In genomic region chr14:27862684-27863083, GRCh38 we compare ENCODE assay signal across 23 cellular contexts.
DNase-seq lines count a peak whose midpoint lies in the region; ATAC-seq, FAIRE-seq and TF ChIP-seq lines count a peak whose summit lies in the region.
"Had no signal": no experiment of that assay in that cellular context is flagged by ENCODE, and none has a peak within 500 bp of the region (broad histone marks: within the 10 kb centered on the region; RNA-seq: fewer than 3 reads in every experiment).

No MANE protein-coding gene starts in this region.

- TF ChIP-seq CTCF in HepG2 (CRISPR knock-in tag; IDR thresholded peaks at IDR 0.05) (no peak), right lobe of liver (IDR thresholded peaks at IDR 0.05) (no peak), H1 (IDR thresholded peaks at IDR 0.05; ENCODE audit: control extremely low read depth in 1 of 3, insufficient read depth in 1 of 3, low read depth in 1 of 3, low read length in 3 of 3) (no peak), nephron (IDR thresholded peaks at IDR 0.05; ENCODE audit: unreplicated experiment in 3 of 3) (no peak), GM20000 (IDR thresholded peaks at IDR 0.05; ENCODE audit: extremely low read depth, missing control alignments) (no peak)

- H4K5ac ChIP-seq in H1 (ENCODE audit: insufficient read length, low read depth, low read length) = no peak overlapping the region

- H2AK5ac ChIP-seq in H1 (ENCODE audit: low read depth, low read length) = no peak overlapping the region

- H2BK5ac ChIP-seq in H1 (ENCODE audit: low read depth, low read length) = no peak overlapping the region

- H3K9ac ChIP-seq in HepG2 (ENCODE audit: insufficient read depth, low read depth, low read length) (no peak overlapping the region), H1 (replicated peaks in 1 of 4; ENCODE audit: extremely low read depth in 1 of 4, low read depth in 3 of 4, low read length in 3 of 4) (no peak overlapping the region)
- H3K9ac ChIP-seq: BLaER1 treated with 17β-estradiol and CSF1 and Interleukin-3, amounts not matched to agents 10 nM and 100 nM; GM23248 had no signal

- no peaks in the 10 kb centered on the region for H3K79me1 ChIP-seq in H1 (ENCODE audit: low read depth, low read length)

- no peak overlapping the region for H3K4ac ChIP-seq in H1 (replicated peaks; ENCODE audit: insufficient read length, low read depth, low read length)

- no peaks in the 10 kb centered on the region for H3K27me3 ChIP-seq in HepG2 (ENCODE audit: control insufficient read depth in 1 of 2, insufficient read depth in 2 of 2, low read length in 2 of 2)
- no peaks in the 10 kb centered on the region for H3K27me3 ChIP-seq in right lobe of liver
- H3K27me3 ChIP-seq in H1 (replicated peaks in 1 of 4; ENCODE audit: control insufficient read depth in 3 of 4, extremely low read depth in 1 of 4, insufficient read depth in 3 of 4, low read length in 3 of 4) = no peaks in the 10 kb centered on the region
- H3K27me3 ChIP-seq: BE2C; BLaER1 treated with 17β-estradiol and CSF1 and Interleukin-3, amounts not matched to agents 10 nM and 100 nM had no signal

- H3K4me3 Mint-ChIP-seq in nephron = no peak overlapping the region
- H3K4me3 Mint-ChIP-seq: CD4-positive, alpha-beta memory T cell; HFFc6 had no signal

- no peak overlapping the region for H3K27ac ChIP-seq in HepG2 (ENCODE audit: extremely low read length, insufficient read depth, low read length)
- no peak overlapping the region for H3K27ac ChIP-seq in right lobe of liver
- no peak overlapping the region for H3K27ac ChIP-seq in H1 (ENCODE audit: low read depth, low read length)
- H3K27ac ChIP-seq: 22Rv1; A549; BLaER1 treated with 17β-estradiol and CSF1 and Interleukin-3, amounts not matched to agents 10 nM and 100 nM; GM23248 had no signal

- no peak overlapping the region for H4K8ac ChIP-seq in H1 (ENCODE audit: extremely low read depth, insufficient read depth, low read length)

- intact Hi-C loops in HepG2 (cut with micrococcal nuclease; ENCODE audit: unreplicated experiment) (no loop called here), right lobe of liver (cut with DNase I) (no loop called here)

- no peaks in the 10 kb centered on the region for H3K79me2 ChIP-seq in HepG2 (ENCODE audit: insufficient read depth, low read length)
- H3K79me2 ChIP-seq in H1 (ENCODE audit: control insufficient read depth in 1 of 2, insufficient read depth in 2 of 2, low read length in 2 of 2) = no peaks in the 10 kb centered on the region

- no peak overlapping the region for H2AFZ ChIP-seq in HepG2 (ENCODE audit: low read length)
- H2AFZ ChIP-seq in H1 (ENCODE audit: low read length) = no peak overlapping the region
- H2AFZ ChIP-seq: GM23248 had no signal

- H2BK120ac ChIP-seq in H1 (replicated peaks; ENCODE audit: low read depth, low read length) = no peak overlapping the region

- TF ChIP-seq EP300 in HepG2 (IDR thresholded peaks at IDR 0.05; ENCODE audit: low read depth in 2 of 2, low read length in 2 of 2) = no peak
- no peak for TF ChIP-seq EP300 in HepG2 (CRISPR knock-in tag; IDR thresholded peaks at IDR 0.05; ENCODE audit: borderline replicate concordance)
- no peak for TF ChIP-seq EP300 in H1 (IDR thresholded peaks at IDR 0.05; ENCODE audit: borderline replicate concordance in 1 of 2, low read depth in 2 of 2, low read length in 2 of 2)

- no peak overlapping the region for H2BK15ac ChIP-seq in H1 (ENCODE audit: low read length)

- no peak overlapping the region for H3K18ac ChIP-seq in H1 (ENCODE audit: extremely low read depth, low read length)

- H3K36me3 Mint-ChIP-seq in nephron (ENCODE audit: low read depth) = no peaks in the 10 kb centered on the region
- H3K36me3 Mint-ChIP-seq: CD4-positive, alpha-beta memory T cell had no signal

- H3K56ac ChIP-seq in H1 (replicated peaks; ENCODE audit: insufficient read length, low read depth, low read length) = no peak overlapping the region

- no peak for DNase-seq in HepG2 (ENCODE audit: low spot score)
- no peak for DNase-seq in right lobe of liver
- DNase-seq in H1 (ENCODE audit: low read depth in 1 of 2, low spot score in 2 of 2) = no peak
- DNase-seq in C1 segment of cervical spinal cord (lab: John Stamatoyannopoulos, UW) = no peak
- DNase-seq in GM20000 (ENCODE audit: low spot score) = no peak
- DNase-seq: ACHN; AML-193; BE2C; Calu3; CD4-positive, alpha-beta memory T cell; COR-L47; DMS53; DMS79 treated with DMSO at 0.1 percent for 48 hours; GF-D8; GM23248; HFFc6 had no signal

- no peak overlapping the region for H2BK12ac ChIP-seq in H1 (ENCODE audit: low read depth, low read length)

- no peak for FAIRE-seq in HepG2 (lab: Jason Lieb, UNC)
- no peak for FAIRE-seq in H1 (lab: Jason Lieb, UNC)
- FAIRE-seq: A549, GM12891, GM18507 had no signal

- no peak overlapping the region for H2BK20ac ChIP-seq in H1 (ENCODE audit: low read length)

- POLR2A ChIA-PET in HepG2 (lab: Yijun Ruan, JAX) = no interaction called here
- POLR2A ChIA-PET in H1 (lab: Charles Lee; ENCODE audit: partially characterized antibody) = no interaction called here

- H3K9me3 Mint-ChIP-seq in nephron = no peaks in the 10 kb centered on the region

- CTCF ChIA-PET in HepG2 (lab: Yijun Ruan, JAX; ENCODE audit: low intra/inter-chr PET ratio, low total read pairs) = no interaction called here
- CTCF ChIA-PET in H1 (lab: Charles Lee; ENCODE audit: partially characterized antibody) = interaction anchor here (0.7 kb wide), 1 partner anchor 439 kb away, joined by 3 read pairs; no protein-coding TSS in a partner anchor

- TF ChIP-seq POLR2A in HepG2 (IDR thresholded peaks at IDR 0.05; ENCODE audit: insufficient read depth in 1 of 2, low read depth in 2 of 2, low read length in 2 of 2) = no peak
- TF ChIP-seq POLR2A in right lobe of liver (IDR thresholded peaks at IDR 0.05) = no peak
- TF ChIP-seq POLR2A in H1 (IDR thresholded peaks at IDR 0.05; ENCODE audit: control extremely low read depth in 1 of 2, low read depth in 2 of 2, low read length in 2 of 2) = no peak

- no peak overlapping the region for H3K23ac ChIP-seq in H1 (ENCODE audit: insufficient read length)

- BruUV-seq in HepG2 (replicated peaks; lab: Mats Ljungman, UMichigan) = no TSS peak

- no peaks in the 10 kb centered on the region for H3K36me3 ChIP-seq in HepG2 (replicated peaks in 1 of 2; ENCODE audit: control insufficient read depth in 1 of 2, insufficient read depth in 2 of 2, low read length in 2 of 2)
- no peaks in the 10 kb centered on the region for H3K36me3 ChIP-seq in right lobe of liver
- H3K36me3 ChIP-seq in H1 (ENCODE audit: control insufficient read depth in 2 of 4, insufficient read depth in 4 of 4, low read length in 3 of 4) = no peaks in the 10 kb centered on the region
- H3K36me3 ChIP-seq: BE2C; BLaER1 treated with 17β-estradiol and CSF1 and Interleukin-3, amounts not matched to agents 10 nM and 100 nM; HAP-1 had no signal

- no peaks in the 10 kb centered on the region for H3K23me2 ChIP-seq in H1 (ENCODE audit: low read depth, low read length)

- H3K9me3 ChIP-seq in HepG2 (ENCODE audit: low read length) (peaks cover 87% of the 10 kb centered on the region), right lobe of liver (no peaks in the 10 kb centered on the region), H1 (ENCODE audit: insufficient read depth in 2 of 2, low read depth in 1 of 2, low read length in 1 of 2) (no peaks in the 10 kb centered on the region; a peak in 1 of 4 replicates)
- H3K9me3 ChIP-seq: A549; BE2C; BLaER1 treated with 17β-estradiol and CSF1 and Interleukin-3, amounts not matched to agents 10 nM and 100 nM had no signal

- TF ChIP-seq RAD21 in HepG2 (CRISPR knock-in tag; IDR thresholded peaks at IDR 0.05) (no peak), H1 (IDR thresholded peaks at IDR 0.05 in 1 of 2, conservative IDR thresholded peaks at IDR 0.05 in 1 of 2; ENCODE audit: low read depth in 2 of 2, low read length in 2 of 2) (no peak)

- H4K91ac ChIP-seq in H1 (replicated peaks; ENCODE audit: insufficient read length, low read length) = no peak overlapping the region

- ATAC-seq in HepG2 (no peak), right lobe of liver (no peak)
- ATAC-seq: A549 had no signal

- peaks cover 10% of the 10 kb centered on the region for H3K4me1 Mint-ChIP-seq in nephron
- H3K4me1 Mint-ChIP-seq: CD4-positive, alpha-beta memory T cell had no signal

- in situ Hi-C loops in HepG2 (cut with HindIII; ENCODE audit: extremely low pct_ligation_motif_present, low pct_unique_long_range_greater_than_20kb) = no loop called here

- no peak overlapping the region for H3K14ac ChIP-seq in H1 (ENCODE audit: insufficient read length)

- H3K27me3 Mint-ChIP-seq in nephron (ENCODE audit: low read depth) = no peaks in the 10 kb centered on the region
- H3K27me3 Mint-ChIP-seq: CD4-positive, alpha-beta memory T cell had no signal

- H4K20me1 ChIP-seq in HepG2 (ENCODE audit: insufficient read depth, low read length) (no peaks in the 10 kb centered on the region), H1 (replicated peaks in 1 of 2; ENCODE audit: control insufficient read depth in 1 of 2, insufficient read depth in 2 of 2, low read length in 2 of 2) (no peaks in the 10 kb centered on the region)
- H4K20me1 ChIP-seq: BLaER1 treated with 17β-estradiol and CSF1 and Interleukin-3, amounts not matched to agents 10 nM and 100 nM had no signal

- H3K4me3 ChIP-seq in HepG2 (replicated peaks in 1 of 3; ENCODE audit: insufficient read depth in 1 of 3, low read depth in 2 of 3, low read length in 3 of 3) (no peak overlapping the region), right lobe of liver (no peak overlapping the region), H1 (ENCODE audit: extremely low read depth in 1 of 4, insufficient read depth in 2 of 4, low read depth in 3 of 4, low read length in 4 of 4) (no peak overlapping the region)
- H3K4me3 ChIP-seq: A549; BLaER1 treated with 17β-estradiol and CSF1 and Interleukin-3, amounts not matched to agents 10 nM and 100 nM; GM23248; HAP-1 had no signal

- H3K27ac Mint-ChIP-seq in nephron = peak overlapping the region; percentile 10 to 72 (median 31)
- H3K27ac Mint-ChIP-seq: CD4-positive, alpha-beta memory T cell; HFFc6 had no signal

- whole genome bisulfite sequencing in HepG2 (ENCODE audit: low lambda C conversion rate) = 17% methylated on average over 2 of the region's 2 CpGs
- WGBS in right lobe of liver (ENCODE audit: insufficient coverage, low coverage, low lambda C conversion rate, missing lambda C conversion rate) = 39% methylated on average over 2 of the region's 2 CpGs
- WGBS in H1 (ENCODE audit: extremely low coverage in 1 of 2, insufficient coverage in 1 of 2, insufficient read length in 1 of 2, insufficient replicate concordance in 2 of 2, low coverage in 1 of 2, low lambda C conversion rate in 2 of 2, missing lambda C conversion rate in 1 of 2), 2 experiments = 91% methylated on average over 2 of the region's 2 CpGs; no CpG with 5 or more reads in 1 of the 2 experiments

- H3K4me1 ChIP-seq in HepG2 (ENCODE audit: insufficient read depth, low read length) (no peaks in the 10 kb centered on the region), right lobe of liver (no peaks in the 10 kb centered on the region), H1 (replicated peaks in 1 of 4; ENCODE audit: control insufficient read depth in 3 of 4, insufficient read depth in 4 of 4, low read length in 3 of 4) (no peaks in the 10 kb centered on the region)
- H3K4me1 ChIP-seq: A549; BE2C; BLaER1 treated with 17β-estradiol and CSF1 and Interleukin-3, amounts not matched to agents 10 nM and 100 nM; HAP-1 had no signal

- H3K4me2 ChIP-seq in HepG2 (ENCODE audit: low read depth, low read length) = no peak overlapping the region
- no peak overlapping the region for H3K4me2 ChIP-seq in H1 (ENCODE audit: insufficient read depth in 1 of 2, low read depth in 2 of 2, low read length in 2 of 2)
- H3K4me2 ChIP-seq: A549; BLaER1 treated with 17β-estradiol and CSF1 and Interleukin-3, amounts not matched to agents 10 nM and 100 nM had no signal

Comparison
In these comparisons a context has a peak if more than half of its experiments do, and no peak if none do; other contexts are left out.
1. Of the 41 proteins assayed by ChIP-seq in both HepG2 and H1: peak only in HepG2: none; only in H1: none; in both: CEBPB; in neither: 40.